ENCODE assay signal across 9 cellular contexts in the genomic region with DNA sequence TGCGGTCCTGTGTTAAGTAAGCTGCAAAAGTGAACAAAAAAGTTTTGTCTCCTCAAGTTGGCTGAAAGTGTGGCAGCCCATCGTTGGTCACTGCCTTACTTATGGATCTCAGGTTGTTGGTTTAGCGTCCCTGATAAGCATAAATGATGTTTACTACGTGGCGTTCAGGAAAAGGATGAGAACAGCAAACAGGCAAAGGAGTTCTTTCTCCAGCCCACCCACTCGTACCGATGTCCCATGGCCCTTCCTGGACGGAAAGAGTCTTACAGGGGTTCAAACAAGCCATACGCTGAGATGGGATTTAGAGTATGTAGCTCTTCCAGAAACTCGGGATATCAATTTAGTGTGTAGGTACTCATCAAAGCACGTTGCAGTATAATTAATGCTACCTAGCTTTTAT. TPM values are rescaled to one million over a fixed set of nuclear protein-coding genes. Genes with fewer than 3 reads are reported as not detected.
DNase-seq lines count a peak whose midpoint lies in the region; ATAC-seq, FAIRE-seq and TF ChIP-seq lines count a peak whose summit lies in the region.
"Had no signal": no experiment of that assay in that cellular context is flagged by ENCODE, and none has a peak within 500 bp of the region (broad histone marks: within the 10 kb centered on the region; RNA-seq: fewer than 3 reads in every experiment).

No MANE protein-coding gene starts in this region.

- no TSS peak for BruUV-seq in K562 (replicated peaks; lab: Mats Ljungman, UMichigan)

- H3K4me3 ChIP-seq in AG09309 (ENCODE audit: control insufficient read depth, low read depth, low read length), result peak overlapping the region; percentile 16
- H3K4me3 ChIP-seq in K562, result peak overlapping the region; percentile 96

- H3K27ac Mint-ChIP-seq in naive B cell, result peak overlapping the region; percentile 83 to 96 (median 92)

- peaks cover 31 to 39% (median 32%) of the 10 kb centered on the region in 3 donors for H3K4me1 Mint-ChIP-seq in naive B cell

- FAIRE-seq in K562 (lab: Jason Lieb, UNC), result no peak
- FAIRE-seq: TTC549 had no signal

- H4K20me1 ChIP-seq in K562 (replicated peaks; ENCODE audit: control insufficient read depth, insufficient read depth, low read length), result no peaks in the 10 kb centered on the region

- POLR2A ChIA-PET in K562 (lab: Yijun Ruan, JAX), result interaction anchor here (1.3 to 1.7 kb wide), 2 partner anchors 11 to 61 kb away, joined by 3 to 6 read pairs; no protein-coding TSS in a partner anchor

- peak overlapping the region; percentile 97 for H3K4me2 ChIP-seq in K562 (ENCODE audit: insufficient read depth, low read length)

- H3K27me3 ChIP-seq in K562 (ENCODE audit: control insufficient read depth in 2 of 2, insufficient read depth in 2 of 2, low read length in 2 of 2), result no peaks in the 10 kb centered on the region

- TF ChIP-seq POLR2A in K562 (conservative IDR thresholded peaks at IDR 0.05), result no peak

- H3K27me3 Mint-ChIP-seq in naive B cell, result peaks cover 0 to 1% (median 0%) of the 10 kb centered on the region in 3 donors

- TF ChIP-seq CTCF in AG09309 (IDR thresholded peaks at IDR 0.05; ENCODE audit: control insufficient read depth, insufficient read depth, low read depth, low read length, missing control alignments), result no peak
- TF ChIP-seq CTCF in K562 (IDR thresholded peaks at IDR 0.05 in 2 of 3, conservative IDR thresholded peaks at IDR 0.05 in 1 of 3; ENCODE audit: insufficient read depth in 2 of 3, low read depth in 1 of 3, low read length in 3 of 3), result no peak
- no peak for TF ChIP-seq CTCF in GM13977 (IDR thresholded peaks at IDR 0.05; ENCODE audit: extremely low read depth, insufficient read depth, missing control alignments)

- no peaks in the 10 kb centered on the region for H3K36me3 Mint-ChIP-seq in naive B cell

- peak overlapping the region; percentile 59; the same call in 2 of the 3 replicates for H3K27ac ChIP-seq in K562 (ENCODE audit: extremely low read depth, low read depth, low read length)

- intact Hi-C loops in K562 (cut with micrococcal nuclease), result no loop called here

- H3K4me1 ChIP-seq in K562 (replicated peaks in 1 of 2; ENCODE audit: control insufficient read depth in 2 of 2, insufficient read depth in 2 of 2, low read length in 2 of 2), result peaks cover 13 to 15% of the 10 kb centered on the region in 2 experiments; a peak in 3 of 5 replicates

- 60% methylated on average over 10 of the region's 11 CpGs for WGBS in K562 (ENCODE audit: insufficient coverage, low coverage, missing lambda C conversion rate)

- no peaks in the 10 kb centered on the region for H3K9me1 ChIP-seq in K562 (ENCODE audit: control insufficient read depth, insufficient read depth, low read length)

- peaks cover 8% of the 10 kb centered on the region for H3K9me3 ChIP-seq in K562 (replicated peaks; ENCODE audit: control insufficient read depth, insufficient read depth, low read depth, low read length)

- H3K4me3 Mint-ChIP-seq in naive B cell, result peak overlapping the region; percentile 86 to 95 (median 90)

- TF ChIP-seq RAD21 in K562 (CRISPR knock-in tag; conservative IDR thresholded peaks at IDR 0.05 in 1 of 2, IDR thresholded peaks at IDR 0.05 in 1 of 2), result no peak

- peak overlapping the region; percentile 100 for H2AFZ ChIP-seq in K562 (ENCODE audit: low read depth, low read length)

- peaks cover 45% of the 10 kb centered on the region for H3K79me2 ChIP-seq in K562 (ENCODE audit: control insufficient read depth, insufficient read depth, low read length)

- peak overlapping the region in 1 of 2 experiments; percentile 57; a peak in 3 of 4 replicates for H3K9ac ChIP-seq in K562 (ENCODE audit: insufficient read depth in 1 of 2, low read depth in 2 of 2, low read length in 2 of 2)

- CTCF ChIA-PET in K562 (lab: Yijun Ruan, JAX; ENCODE audit: low intra/inter-chr PET ratio), result no interaction called here

- ATAC-seq in HG03432 (IDR thresholded peaks at IDR 0.05; ENCODE audit: unreplicated experiment), result peak; percentile 10
- ATAC-seq in K562, result peak; percentile 3; the same call in 2 of the 3 replicates
- ATAC-seq in naive B cell (ENCODE audit: low read depth in 2 of 2), result no peak

- no peak for DNase-seq in AG09309 (ENCODE audit: low read depth)
- DNase-seq in K562 (ENCODE audit: extremely low read depth in 1 of 4, low spot score in 3 of 4), result no peak
- DNase-seq in naive B cell, result no peak
- DNase-seq in GM13977 (ENCODE audit: low spot score), result no peak
- DNase-seq in DMS79 (lab: John Stamatoyannopoulos, UW), result no peak
- DNase-seq in activated effector memory CD4-positive, alpha-beta T cell treated with anti-CD3 and anti-CD28 coated beads, Interleukin-2, amount 50 U/mL, for 16 hours, result no peak
- DNase-seq in NCI-H187 (lab: John Stamatoyannopoulos, UW), result no peak

- in situ Hi-C loops in K562 (cut with MboI), result loop anchor here (5.0 kb wide), 1 partner anchor 60 kb away; the partner anchor contains the start of gene NFIL3
- in situ Hi-C loops in GM13977 (cut with MboI; ENCODE audit: low pct_unique_long_range_greater_than_20kb, low sequenced_read_pairs, unreplicated experiment), result no loop called here

- H3K9me3 Mint-ChIP-seq in naive B cell, result peaks cover 0 to 5% (median 0%) of the 10 kb centered on the region in 7 donors

- peaks cover 23% of the 10 kb centered on the region for H3K36me3 ChIP-seq in K562 (ENCODE audit: control insufficient read depth, insufficient read depth, low read length)

- no peak for TF ChIP-seq EP300 in K562 (IDR thresholded peaks at IDR 0.05; ENCODE audit: low read length)

TF ChIP-seq in K562, 482 proteins besides CTCF, POLR2A, EP300 and RAD21 (continues in another document):
- TF ChIP-seq YY1 (IDR thresholded peaks at IDR 0.05; ENCODE audit: borderline replicate concordance in 1 of 3, control insufficient read depth in 1 of 3, extremely low read depth in 1 of 3, insufficient read depth in 3 of 3, insufficient read length in 1 of 3, insufficient replicate concordance in 2 of 3, low read depth in 1 of 3, low read length in 2 of 3), result no peak
- TF ChIP-seq, protein P1, sequence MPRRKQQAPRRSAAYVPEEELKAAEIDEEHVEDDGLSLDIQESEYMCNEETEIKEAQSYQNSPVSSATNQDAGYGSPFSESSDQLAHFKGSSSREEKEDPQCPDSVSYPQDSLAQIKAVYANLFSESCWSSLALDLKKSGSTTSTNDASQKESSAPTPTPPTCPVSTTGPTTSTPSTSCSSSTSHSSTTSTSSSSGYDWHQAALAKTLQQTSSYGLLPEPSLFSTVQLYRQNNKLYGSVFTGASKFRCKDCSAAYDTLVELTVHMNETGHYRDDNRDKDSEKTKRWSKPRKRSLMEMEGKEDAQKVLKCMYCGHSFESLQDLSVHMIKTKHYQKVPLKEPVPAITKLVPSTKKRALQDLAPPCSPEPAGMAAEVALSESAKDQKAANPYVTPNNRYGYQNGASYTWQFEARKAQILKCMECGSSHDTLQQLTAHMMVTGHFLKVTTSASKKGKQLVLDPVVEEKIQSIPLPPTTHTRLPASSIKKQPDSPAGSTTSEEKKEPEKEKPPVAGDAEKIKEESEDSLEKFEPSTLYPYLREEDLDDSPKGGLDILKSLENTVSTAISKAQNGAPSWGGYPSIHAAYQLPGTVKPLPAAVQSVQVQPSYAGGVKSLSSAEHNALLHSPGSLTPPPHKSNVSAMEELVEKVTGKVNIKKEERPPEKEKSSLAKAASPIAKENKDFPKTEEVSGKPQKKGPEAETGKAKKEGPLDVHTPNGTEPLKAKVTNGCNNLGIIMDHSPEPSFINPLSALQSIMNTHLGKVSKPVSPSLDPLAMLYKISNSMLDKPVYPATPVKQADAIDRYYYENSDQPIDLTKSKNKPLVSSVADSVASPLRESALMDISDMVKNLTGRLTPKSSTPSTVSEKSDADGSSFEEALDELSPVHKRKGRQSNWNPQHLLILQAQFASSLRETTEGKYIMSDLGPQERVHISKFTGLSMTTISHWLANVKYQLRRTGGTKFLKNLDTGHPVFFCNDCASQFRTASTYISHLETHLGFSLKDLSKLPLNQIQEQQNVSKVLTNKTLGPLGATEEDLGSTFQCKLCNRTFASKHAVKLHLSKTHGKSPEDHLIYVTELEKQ (CRISPR knock-in tag; IDR thresholded peaks at IDR 0.05), result no peak
- no peak for TF ChIP-seq NR2F6 (CRISPR knock-in tag; IDR thresholded peaks at IDR 0.05)
- TF ChIP-seq EHMT2 (IDR thresholded peaks at IDR 0.05), result no peak
- no peak for TF ChIP-seq ZNF165 (CRISPR knock-in tag; IDR thresholded peaks at IDR 0.05; ENCODE audit: borderline replicate concordance)
- no peak for TF ChIP-seq CEBPG (CRISPR knock-in tag; IDR thresholded peaks at IDR 0.05)
- TF ChIP-seq CEBPG (tag; conservative IDR thresholded peaks at IDR 0.05 in 1 of 2, IDR thresholded peaks at IDR 0.05 in 1 of 2), result no peak

RNA-seq across cellular contexts. Expression of gene AUH, which starts 0.5 kb away (rescaled TPM):
- 16.8 and 53.1 TPM in 2 replicates for total RNA-seq in K562 (2011; cell fraction: chromatin; rRNA removed; ENCODE audit: low replicate concordance)
- 7.8 and 11.6 TPM in 2 replicates for total RNA-seq in K562 (2011; cell fraction: nucleolus; rRNA removed)
- total RNA-seq in K562 (2011; cell fraction: nucleoplasm; rRNA removed), result 18.8 and 30.1 TPM in 2 replicates
- total RNA-seq in K562 (2014; rRNA removed) (29.0 and 32.8 TPM in 2 replicates), K562 (2014; rRNA removed; fragmentation: Illumina TruSeq; extraction: Trizol) (11.1 and 12.4 TPM in 2 replicates), K562 (2015; rRNA removed; fragmentation: Illumina TruSeq; extraction: Trizol) (9.4 and 10.1 TPM in 2 replicates), K562 (2021) (12.7 and 13.5 TPM in 2 replicates)
- polyA plus RNA-seq in K562 (2011; rRNA removed) (6.3 and 6.9 TPM in 2 replicates), K562 (2014; fragmentation: Illumina TruSeq; extraction: Trizol) (6.1 and 6.3 TPM in 2 replicates), K562 (2014; fragmentation: Nextera tagmentation; extraction: Ambion mirVana) (1 to 10 TPM; 3.4 to 4.5 TPM), K562 (2014; rRNA removed) (16.3 and 16.8 TPM in 2 replicates), naive B cell (ENCODE audit: low read depth in 6 of 6) (10 to 100 TPM in 3 of 6 donors, 1 to 10 TPM in 3; 8.1 to 11.4 (median 10.1) TPM)
- polyA plus RNA-seq in K562 (2011; cell fraction: cytosol; rRNA removed), result 2.6 and 3.3 TPM in 2 replicates
- 10.3 and 13.3 TPM in 2 replicates for polyA plus RNA-seq in K562 (2011; cell fraction: nucleus; rRNA removed)
- 6.8 and 9.1 TPM in 2 replicates for polyA plus RNA-seq in K562 (2012)
- 11.6 and 12.7 TPM in 2 replicates for polyA minus RNA-seq in K562 (2011; rRNA and poly(A)+ RNA removed)
- 2.7 and 3.0 TPM in 2 replicates for polyA minus RNA-seq in K562 (2011; cell fraction: cytosol; rRNA and poly(A)+ RNA removed)
- polyA minus RNA-seq in K562 (2011; cell fraction: nucleus; rRNA and poly(A)+ RNA removed), result 22.3 and 25.0 TPM in 2 replicates

Comparison
In these comparisons a context has a peak if more than half of its experiments do, and no peak if none do; other contexts are left out.
1. ATAC-seq: peak in HG03432 (single experiment) and K562 (single experiment); none in naive B cell (0 of 2).